ENCODE assay signal across 27 cellular contexts in the genomic region with DNA sequence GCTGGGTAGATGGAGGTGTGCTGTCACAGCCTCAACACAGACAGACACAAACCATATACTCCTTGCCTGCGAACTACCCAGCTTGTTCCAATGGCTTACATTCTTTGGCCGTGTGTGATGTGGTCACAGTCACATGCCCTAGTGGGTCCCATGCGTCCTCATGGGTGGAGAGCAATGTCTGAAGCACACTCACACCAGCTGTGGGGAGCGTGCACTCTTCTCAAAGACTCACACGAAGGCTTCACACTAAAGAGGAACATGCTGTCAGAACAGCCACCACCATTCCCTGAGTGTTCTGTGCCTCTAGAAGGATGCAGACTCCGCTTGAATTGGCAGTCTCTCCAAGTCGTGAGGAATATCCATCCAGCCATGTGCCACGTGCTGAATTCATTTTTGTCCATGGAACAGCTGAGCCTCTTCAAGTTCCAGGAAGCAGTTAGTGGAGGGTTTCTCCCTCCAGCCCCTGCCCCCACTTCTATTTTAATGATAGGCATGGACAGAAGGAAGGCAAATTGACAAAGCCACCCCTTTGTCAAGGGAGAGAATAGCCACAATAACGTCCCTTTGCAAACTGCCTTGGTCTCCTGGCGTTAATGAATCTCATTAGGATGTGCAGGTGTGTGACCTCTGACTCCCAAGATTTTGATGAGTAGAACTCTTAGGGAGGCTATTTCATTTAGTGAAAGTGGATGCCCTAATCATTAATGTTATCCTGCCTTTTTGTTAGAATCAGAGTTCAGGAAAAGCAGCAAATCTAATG.
A peak's percentile ranks its signal among the peaks of the same experiment; 100 is the strongest.
DNase-seq lines count a peak whose midpoint lies in the region; ATAC-seq and TF ChIP-seq lines count a peak whose summit lies in the region.
"Had no signal": no experiment of that assay in that cellular context is flagged by ENCODE, and none has a peak within 500 bp of the region (broad histone marks: within the 10 kb centered on the region; RNA-seq: fewer than 3 reads in every experiment).

No MANE protein-coding gene starts in this region.

- ATAC-seq in natural killer cell treated with Interleukin-12 subunit alpha and Interleukin-12 subunit beta and Interleukin-15 and Interleukin-18, amount 100 ng/mL, for 72 hours = no peak
- no peak for ATAC-seq in HG03095 (IDR thresholded peaks at IDR 0.05; ENCODE audit: unreplicated experiment)
- ATAC-seq: gastrocnemius medialis; psoas muscle; stimulated activated effector memory CD8-positive, alpha-beta T cell treated with anti-CD3 and anti-CD28 coated beads, Interleukin-12 subunit alpha, Interleukin-12 subunit beta, amount 100 ng/mL, for 72 hours; T-helper 17 cell had no signal

- no peak for TF ChIP-seq EP300 in esophagus muscularis mucosa (IDR thresholded peaks at IDR 0.05)

- H3K27ac ChIP-seq in BLaER1 treated with 17β-estradiol and CSF1 and Interleukin-3, amounts not matched to agents 10 nM and 100 nM = no peak overlapping the region; a peak in 2 of 22 replicates
- no peak overlapping the region for H3K27ac ChIP-seq in esophagus muscularis mucosa (replicated peaks in 1 of 4)
- H3K27ac ChIP-seq: gastrocnemius medialis, KMS-11, neutrophil, Peyer's patch, psoas muscle had no signal

- no peaks in the 10 kb centered on the region for H3K9me3 Mint-ChIP-seq in natural killer cell treated with Interleukin-12 subunit alpha and Interleukin-12 subunit beta and Interleukin-15 and Interleukin-18, amount 100 ng/mL, for 72 hours
- H3K9me3 Mint-ChIP-seq: stimulated activated effector memory CD8-positive, alpha-beta T cell treated with anti-CD3 and anti-CD28 coated beads, Interleukin-12 subunit alpha, Interleukin-12 subunit beta, amount 100 ng/mL, for 72 hours had no signal

- 77% methylated on average over 8 of the region's 10 CpGs for WGBS in esophagus muscularis mucosa

- TF ChIP-seq CTCF in esophagus muscularis mucosa (IDR thresholded peaks at IDR 0.05) = no peak

- H3K27me3 Mint-ChIP-seq in natural killer cell treated with Interleukin-12 subunit alpha and Interleukin-12 subunit beta and Interleukin-15 and Interleukin-18, amount 100 ng/mL, for 72 hours = no peaks in the 10 kb centered on the region
- H3K27me3 Mint-ChIP-seq: T-helper 17 cell had no signal

- DNase-seq in NCI-H146 (lab: John Stamatoyannopoulos, UW) (peak; percentile 77), esophagus muscularis mucosa (ENCODE audit: extremely low spot score) (peak; percentile 57), retina (peak; percentile 70), NCI-H2107 treated with DMSO at 0.1 percent for 48 hours (lab: John Stamatoyannopoulos, UW; ENCODE audit: unreplicated experiment) (no peak), HUDEP-2 (lab: John Stamatoyannopoulos, UW; ENCODE audit: unreplicated experiment in 76 of 76) (no peak)
- DNase-seq in natural killer cell treated with Interleukin-12 subunit alpha and Interleukin-12 subunit beta and Interleukin-15 and Interleukin-18, amount 100 ng/mL, for 72 hours (ENCODE audit: low spot score) = no peak
- DNase-seq: activated CD4-positive, alpha-beta T cell treated with anti-CD3 and anti-CD28 coated beads, Interleukin-2, amount 50 U/mL, for 4 hours; activated CD8-positive, alpha-beta memory T cell treated with anti-CD3 and anti-CD28 coated beads, Interleukin-2, amount 50 U/mL, for 4 hours; activated naive CD8-positive, alpha-beta T cell treated with anti-CD3 and anti-CD28 coated beads, Interleukin-2, amount 10 ng/mL, durations not matched to agents 7 days and 5 days; AML-193; DMS79 treated with DMSO at 0.1 percent for 48 hours; erythroblast; hypothalamus; NCI-H1930; NCI-H446; NK-92 treated with Interleukin-12 subunit alpha and Interleukin-12 subunit beta, amount 100 ng/mL, for 24 hours; Peyer's patch; psoas muscle; stimulated activated CD4-positive, alpha-beta T cell treated with anti-CD3 and anti-CD28 coated beads, Interleukin-2, amount 100 ng/mL, for 24 hours; T-helper 17 cell had no signal

- intact Hi-C loops in esophagus muscularis mucosa (cut with DNase I) = no loop called here

- H3K4me1 Mint-ChIP-seq in natural killer cell treated with Interleukin-12 subunit alpha and Interleukin-12 subunit beta and Interleukin-15 and Interleukin-18, amount 100 ng/mL, for 72 hours (ENCODE audit: low read depth in 2 of 2) = peaks cover 10 to 26% of the 10 kb centered on the region in 2 donors

- H4K20me1 ChIP-seq in BLaER1 treated with 17β-estradiol and CSF1 and Interleukin-3, amounts not matched to agents 10 nM and 100 nM = no peaks in the 10 kb centered on the region

- no peaks in the 10 kb centered on the region for H3K27me3 ChIP-seq in BLaER1 treated with 17β-estradiol and CSF1 and Interleukin-3, amounts not matched to agents 10 nM and 100 nM
- no peaks in the 10 kb centered on the region for H3K27me3 ChIP-seq in esophagus muscularis mucosa
- H3K27me3 ChIP-seq: gastrocnemius medialis, neutrophil, Peyer's patch had no signal

- TF ChIP-seq POLR2A in esophagus muscularis mucosa (IDR thresholded peaks at IDR 0.05; ENCODE audit: low read depth) = no peak

- H3K4me3 ChIP-seq in BLaER1 treated with 17β-estradiol and CSF1 and Interleukin-3, amounts not matched to agents 10 nM and 100 nM = no peak overlapping the region
- H3K4me3 ChIP-seq in esophagus muscularis mucosa = no peak overlapping the region
- H3K4me3 ChIP-seq: gastrocnemius medialis, Peyer's patch, psoas muscle had no signal

- no peak overlapping the region for H3K9ac ChIP-seq in BLaER1 treated with 17β-estradiol and CSF1 and Interleukin-3, amounts not matched to agents 10 nM and 100 nM
- H3K9ac ChIP-seq: KMS-11 had no signal

- no peaks in the 10 kb centered on the region for H3K9me3 ChIP-seq in BLaER1 treated with 17β-estradiol and CSF1 and Interleukin-3, amounts not matched to agents 10 nM and 100 nM (replicated peaks in 1 of 11)
- no peaks in the 10 kb centered on the region for H3K9me3 ChIP-seq in esophagus muscularis mucosa
- H3K9me3 ChIP-seq: gastrocnemius medialis, neutrophil, Peyer's patch, psoas muscle had no signal

- H3K36me3 Mint-ChIP-seq in natural killer cell treated with Interleukin-12 subunit alpha and Interleukin-12 subunit beta and Interleukin-15 and Interleukin-18, amount 100 ng/mL, for 72 hours = no peaks in the 10 kb centered on the region
- H3K36me3 Mint-ChIP-seq: stimulated activated effector memory CD8-positive, alpha-beta T cell treated with anti-CD3 and anti-CD28 coated beads, Interleukin-12 subunit alpha, Interleukin-12 subunit beta, amount 100 ng/mL, for 72 hours had no signal

- H3K4me2 ChIP-seq in BLaER1 treated with 17β-estradiol and CSF1 and Interleukin-3, amounts not matched to agents 10 nM and 100 nM = peak overlapping the region in 9 of 11 experiments; percentile 6 to 55 (median 26); a peak in 11 of 22 replicates
- H3K4me2 ChIP-seq: KMS-11 had no signal

- no peaks in the 10 kb centered on the region for H3K36me3 ChIP-seq in BLaER1 treated with 17β-estradiol and CSF1 and Interleukin-3, amounts not matched to agents 10 nM and 100 nM
- H3K36me3 ChIP-seq in esophagus muscularis mucosa = no peaks in the 10 kb centered on the region
- H3K36me3 ChIP-seq: gastrocnemius medialis, neutrophil, Peyer's patch had no signal

- no peak overlapping the region for H3K4me3 Mint-ChIP-seq in natural killer cell treated with Interleukin-12 subunit alpha and Interleukin-12 subunit beta and Interleukin-15 and Interleukin-18, amount 100 ng/mL, for 72 hours
- H3K4me3 Mint-ChIP-seq: activated naive CD8-positive, alpha-beta T cell treated with anti-CD3 and anti-CD28 coated beads, Interleukin-2, amount 10 ng/mL, durations not matched to agents 7 days and 5 days; stimulated activated effector memory CD8-positive, alpha-beta T cell treated with anti-CD3 and anti-CD28 coated beads, Interleukin-12 subunit alpha, Interleukin-12 subunit beta, amount 100 ng/mL, for 72 hours; T-helper 17 cell had no signal

- H3K27ac Mint-ChIP-seq in natural killer cell treated with Interleukin-12 subunit alpha and Interleukin-12 subunit beta and Interleukin-15 and Interleukin-18, amount 100 ng/mL, for 72 hours = no peak overlapping the region
- H3K27ac Mint-ChIP-seq: activated naive CD8-positive, alpha-beta T cell treated with anti-CD3 and anti-CD28 coated beads, Interleukin-2, amount 10 ng/mL, durations not matched to agents 7 days and 5 days; activated T-helper 2 cell treated with anti-CD3 and anti-CD28 coated beads, Interferon-gamma antibody, Interleukin-2, Interleukin-4, amounts not matched to agents 10 μg/mL and 5 μg/mL and 100 μg/mL, durations not matched to agents 14 hours and 24 hours and 36 hours; stimulated activated effector memory CD8-positive, alpha-beta T cell treated with anti-CD3 and anti-CD28 coated beads, Interleukin-12 subunit alpha, Interleukin-12 subunit beta, amount 100 ng/mL, for 72 hours; T-helper 17 cell had no signal

- peaks cover 6 to 37% (median 9%) of the 10 kb centered on the region in 10 experiments; a peak in 15 of 20 replicates for H3K4me1 ChIP-seq in BLaER1 treated with 17β-estradiol and CSF1 and Interleukin-3, amounts not matched to agents 10 nM and 100 nM
- H3K4me1 ChIP-seq in esophagus muscularis mucosa = peaks cover 0 to 15% (median 2%) of the 10 kb centered on the region in 4 donors

Comparison
In these comparisons a context has a peak if more than half of its experiments do, and no peak if none do; other contexts are left out.
1. DNase-seq: peak in NCI-H146 (single experiment), esophagus muscularis mucosa (single experiment) and retina (single experiment); none in natural killer cell treated with Interleukin-12 subunit alpha and Interleukin-12 subunit beta and Interleukin-15 and Interleukin-18, amount 100 ng/mL, for 72 hours (single experiment), NCI-H2107 treated with DMSO at 0.1 percent for 48 hours (single experiment) and HUDEP-2 (0 of 76).